ENCODE assay signal across 15 cellular contexts in genomic region chr7:134476044-134476443, GRCh38.
DNase-seq lines count a peak whose midpoint lies in the region; TF ChIP-seq lines count a peak whose summit lies in the region.
"Had no signal": no experiment of that assay in that cellular context is flagged by ENCODE, and none has a peak within 500 bp of the region (broad histone marks: within the 10 kb centered on the region; RNA-seq: fewer than 3 reads in every experiment).

No MANE protein-coding gene starts in this region.

- no peak overlapping the region for H3K4me3 ChIP-seq in epithelial cell of esophagus (ENCODE audit: low read length)
- H3K4me3 ChIP-seq: GM23248 had no signal

- TF ChIP-seq CTCF in epithelial cell of esophagus (IDR thresholded peaks at IDR 0.05; ENCODE audit: insufficient read depth, low read depth, low read length, missing control alignments): no peak

- peak; percentile 76 for DNase-seq in amniotic epithelial cell (ENCODE audit: low read depth)
- DNase-seq in epithelial cell of esophagus (ENCODE audit: low read depth): peak; percentile 62
- DNase-seq in iris pigment epithelial cell (ENCODE audit: low read depth): peak; percentile 77
- no peak for DNase-seq in foreskin melanocyte
- DNase-seq in UCSD-AML1 (lab: John Stamatoyannopoulos, UW; ENCODE audit: unreplicated experiment): no peak
- no peak for DNase-seq in GM19238 (ENCODE audit: insufficient read length, low spot score)
- DNase-seq: 8988T; C1 segment of cervical spinal cord; Calu3; CD4-positive, alpha-beta memory T cell; COR-L47; DND-41; GM23248; H7; HCEC 1CT had no signal

Comparison
In these comparisons a context has a peak if more than half of its experiments do, and no peak if none do; other contexts are left out.
1. DNase-seq: peak in amniotic epithelial cell (single experiment), epithelial cell of esophagus (single experiment) and iris pigment epithelial cell (single experiment); none in foreskin melanocyte (single experiment), UCSD-AML1 (single experiment) and GM19238 (single experiment).